In the genomic region with DNA sequence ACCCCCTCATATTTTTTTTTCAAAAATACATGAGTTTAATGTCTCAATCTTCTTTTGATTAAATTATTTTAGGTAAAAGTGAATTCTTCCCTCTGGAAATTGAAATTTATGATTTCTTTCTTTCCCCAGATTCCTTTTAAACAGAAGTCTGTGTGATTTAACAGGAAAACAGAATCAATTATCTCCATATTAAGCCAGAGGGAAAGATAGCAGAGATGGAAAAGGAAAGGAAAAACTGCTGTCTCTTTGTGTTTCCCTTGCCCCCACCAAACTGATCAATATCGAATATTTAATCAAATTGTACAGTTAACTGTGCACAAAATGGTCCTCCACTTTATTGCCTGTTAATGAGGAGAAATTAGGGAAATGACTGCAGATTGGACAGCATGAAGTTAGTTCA, we compare ENCODE assay signal across 8 cellular contexts.
"Had no signal": no experiment of that assay in that cellular context is flagged by ENCODE, and none has a peak within 500 bp of the region (broad histone marks: within the 10 kb centered on the region; RNA-seq: fewer than 3 reads in every experiment).

No MANE protein-coding gene starts in this region.

- DNase-seq: GM23248, GOT3, H7, HFFc6, IMR-90, KG1 had no signal

- ATAC-seq: HCT116, K562 had no signal
